ENCODE assay signal across 16 cellular contexts in the genomic region with DNA sequence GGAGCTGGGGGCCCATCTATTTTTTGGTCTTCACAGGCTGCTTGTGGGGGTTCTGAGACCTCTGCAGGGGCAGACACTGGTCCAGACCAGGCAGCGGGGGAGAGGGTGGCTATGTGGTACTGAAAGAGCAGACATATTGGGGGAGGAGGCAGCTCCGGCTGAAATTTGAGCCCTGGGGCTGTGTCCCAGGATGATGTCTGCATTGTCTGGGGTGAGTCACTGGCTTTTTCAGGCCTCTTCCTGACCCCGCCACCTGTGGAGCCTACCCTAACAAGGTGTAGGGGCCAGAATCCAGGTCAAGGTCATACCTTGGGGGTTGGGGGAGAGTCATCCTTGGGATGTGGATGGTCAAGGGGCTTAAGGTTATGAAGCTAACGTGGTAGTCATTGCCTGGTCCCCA. TPM values are rescaled to one million over a fixed set of nuclear protein-coding genes. Genes with fewer than 3 reads are reported as not detected.
A peak's percentile ranks its signal among the peaks of the same experiment; 100 is the strongest.
DNase-seq lines count a peak whose midpoint lies in the region; ATAC-seq and TF ChIP-seq lines count a peak whose summit lies in the region.
"Had no signal": no experiment of that assay in that cellular context is flagged by ENCODE, and none has a peak within 500 bp of the region (broad histone marks: within the 10 kb centered on the region; RNA-seq: fewer than 3 reads in every experiment).

No MANE protein-coding gene starts in this region.

- H3K9me3 Mint-ChIP-seq in activated naive CD8-positive, alpha-beta T cell (ENCODE audit: low read depth): no peaks in the 10 kb centered on the region
- H3K9me3 Mint-ChIP-seq in activated naive CD8-positive, alpha-beta T cell treated with anti-CD3 and anti-CD28 coated beads, Interleukin-2, amount 50 U/mL, for 24 hours: no peaks in the 10 kb centered on the region
- H3K9me3 Mint-ChIP-seq: activated T-helper 17 cell treated with anti-CD3 and anti-CD28 coated beads, Interleukin-2, amount 50 U/mL, for 72 hours had no signal

- peak; percentile 36 to 51 for TF ChIP-seq POLR2A in gastrocnemius medialis (IDR thresholded peaks at IDR 0.05)

- H3K27ac Mint-ChIP-seq in activated naive CD8-positive, alpha-beta T cell: no peak overlapping the region
- no peak overlapping the region for H3K27ac Mint-ChIP-seq in activated naive CD8-positive, alpha-beta T cell treated with anti-CD3 and anti-CD28 coated beads, Interleukin-2, amount 50 U/mL, for 24 hours
- H3K27ac Mint-ChIP-seq: activated T-helper 17 cell treated with anti-CD3 and anti-CD28 coated beads, Interleukin-2, amount 50 U/mL, for 72 hours had no signal

- H3K4me3 ChIP-seq in fibroblast of villous mesenchyme (ENCODE audit: low read depth, low read length): no peak overlapping the region
- H3K4me3 ChIP-seq in gastrocnemius medialis: peak overlapping the region; percentile 89 to 99 (median 96)
- H3K4me3 ChIP-seq: testis had no signal

- no peaks in the 10 kb centered on the region for H3K36me3 Mint-ChIP-seq in activated naive CD8-positive, alpha-beta T cell
- H3K36me3 Mint-ChIP-seq in activated naive CD8-positive, alpha-beta T cell treated with anti-CD3 and anti-CD28 coated beads, Interleukin-2, amount 50 U/mL, for 24 hours (ENCODE audit: low read depth): no peaks in the 10 kb centered on the region

- in situ Hi-C loops in gastrocnemius medialis (cut with MboI; ENCODE audit: low sequenced_read_pairs in 4 of 4): loop anchor here in 3 of 4 donors (10.0 to 25.0 kb wide), 3 partner anchors 155 to 317 kb away; a partner anchor contains a TSS

- TF ChIP-seq CTCF in fibroblast of villous mesenchyme (IDR thresholded peaks at IDR 0.05; ENCODE audit: insufficient read depth, low read depth, low read length) (no peak), gastrocnemius medialis (IDR thresholded peaks at IDR 0.05 in 4 of 5, conservative IDR thresholded peaks at IDR 0.05 in 1 of 5) (no peak)

- H3K4me3 Mint-ChIP-seq in activated naive CD8-positive, alpha-beta T cell: peak overlapping the region; percentile 27
- H3K4me3 Mint-ChIP-seq in activated naive CD8-positive, alpha-beta T cell treated with anti-CD3 and anti-CD28 coated beads, Interleukin-2, amount 50 U/mL, for 24 hours: no peak overlapping the region
- H3K4me3 Mint-ChIP-seq: activated T-helper 17 cell treated with anti-CD3 and anti-CD28 coated beads, Interleukin-2, amount 50 U/mL, for 72 hours had no signal

- intact Hi-C loops in gastrocnemius medialis (cut with DNase I; ENCODE audit: low total_unique reads): loop anchor here (1.0 to 10.0 kb wide), 4 partner anchors 19 to 485 kb away; no protein-coding TSS in a partner anchor
- intact Hi-C loops in sciatic nerve (cut with DNase I): no loop called here

- no peak for ATAC-seq in activated naive CD8-positive, alpha-beta T cell treated with anti-CD3 and anti-CD28 coated beads, Interleukin-2, amount 50 U/mL, for 24 hours
- peak; percentile 43 to 45 for ATAC-seq in gastrocnemius medialis
- no peak for ATAC-seq in GM18867 (IDR thresholded peaks at IDR 0.05; ENCODE audit: unreplicated experiment)
- ATAC-seq in sciatic nerve: no peak
- ATAC-seq: activated T-helper 17 cell treated with anti-CD3 and anti-CD28 coated beads, Interleukin-2, amount 50 U/mL, for 72 hours; left colon had no signal

- peaks cover 0 to 21% of the 10 kb centered on the region in 2 donors for H3K36me3 ChIP-seq in gastrocnemius medialis

- peaks cover 47% of the 10 kb centered on the region for H3K4me1 Mint-ChIP-seq in activated naive CD8-positive, alpha-beta T cell (ENCODE audit: low read depth)
- H3K4me1 Mint-ChIP-seq in activated naive CD8-positive, alpha-beta T cell treated with anti-CD3 and anti-CD28 coated beads, Interleukin-2, amount 50 U/mL, for 24 hours: peaks cover 62% of the 10 kb centered on the region

- H3K9me3 ChIP-seq in gastrocnemius medialis: no peaks in the 10 kb centered on the region
- H3K9me3 ChIP-seq: testis had no signal

- no peak for DNase-seq in activated naive CD8-positive, alpha-beta T cell treated with anti-CD3 and anti-CD28 coated beads, Interleukin-2, amount 50 U/mL, for 24 hours
- DNase-seq in NCI-H226 (peak; percentile 48), fibroblast of villous mesenchyme (ENCODE audit: low read depth) (peak; percentile 29), gastrocnemius medialis (peak; percentile 77 to 91), NCI-H2196 treated with DMSO at 0.1 percent for 48 hours (lab: John Stamatoyannopoulos, UW; ENCODE audit: unreplicated experiment) (no peak), sciatic nerve (ENCODE audit: low spot score) (no peak)
- DNase-seq: 8988T; activated CD4-positive, alpha-beta T cell treated with anti-CD3 and anti-CD28 coated beads, Interleukin-2, amount 50 U/mL, for 48 hours; aorta; left colon; NCI-H1417 treated with DMSO at 0.1 percent for 48 hours; NCI-H510A; testis had no signal

- H3K4me1 ChIP-seq in gastrocnemius medialis: peaks cover 62 to 68% of the 10 kb centered on the region in 2 donors

- H3K27ac ChIP-seq in gastrocnemius medialis: peak overlapping the region; percentile 98 to 100 (median 99)
- H3K27ac ChIP-seq: testis had no signal

- no peaks in the 10 kb centered on the region for H3K27me3 ChIP-seq in gastrocnemius medialis
- H3K27me3 ChIP-seq: testis had no signal

- H3K27me3 Mint-ChIP-seq in activated naive CD8-positive, alpha-beta T cell: no peaks in the 10 kb centered on the region
- H3K27me3 Mint-ChIP-seq in activated naive CD8-positive, alpha-beta T cell treated with anti-CD3 and anti-CD28 coated beads, Interleukin-2, amount 50 U/mL, for 24 hours: no peaks in the 10 kb centered on the region
- H3K27me3 Mint-ChIP-seq: activated T-helper 17 cell treated with anti-CD3 and anti-CD28 coated beads, Interleukin-2, amount 50 U/mL, for 72 hours had no signal

RNA-seq across cellular contexts. Expression of a gene that starts 2.4 kb away (rescaled TPM):
- total RNA-seq in fibroblast of villous mesenchyme (5.6 and 7.4 TPM in 2 replicates), gastrocnemius medialis (100 to 1,000 TPM; 409 to 694 (median 563) TPM), sciatic nerve (21.5 TPM)

RNA-seq across cellular contexts. Expression of a gene that starts 27.3 kb away (rescaled TPM):
- total RNA-seq in fibroblast of villous mesenchyme (3.5 and 8.6 TPM in 2 replicates), gastrocnemius medialis (10 to 100 TPM in 1 of 4 donors, 1 to 10 TPM in 3; 8.2 to 11.5 (median 9.2) TPM), sciatic nerve (22.4 TPM)

RNA-seq across cellular contexts. Expression of a gene that starts 30.8 kb away (rescaled TPM):
- 23.2 and 26.3 TPM in 2 replicates for total RNA-seq in fibroblast of villous mesenchyme
- total RNA-seq in gastrocnemius medialis: 10 to 100 TPM; 30.2 to 62.2 (median 41.1) TPM
- total RNA-seq in sciatic nerve: 93.8 TPM

RNA-seq across cellular contexts. Expression of a gene that starts 51.8 kb away (rescaled TPM):
- total RNA-seq in fibroblast of villous mesenchyme: 51.8 and 54.8 TPM in 2 replicates
- total RNA-seq in gastrocnemius medialis: 10 to 100 TPM; 31.0 to 50.2 (median 32.1) TPM
- total RNA-seq in sciatic nerve: 39.9 TPM

RNA-seq across cellular contexts. Expression of a gene that starts 53.4 kb away (rescaled TPM):
- total RNA-seq in fibroblast of villous mesenchyme: 8.2 and 9.3 TPM in 2 replicates
- total RNA-seq in gastrocnemius medialis: 1 to 10 TPM; 2.6 to 5.7 (median 5.0) TPM
- total RNA-seq in sciatic nerve: 11.1 TPM

Comparison
In these comparisons a context has a peak if more than half of its experiments do, and no peak if none do; other contexts are left out.
1. ATAC-seq: peak in gastrocnemius medialis (2 of 2); none in activated naive CD8-positive, alpha-beta T cell treated with anti-CD3 and anti-CD28 coated beads, Interleukin-2, amount 50 U/mL, for 24 hours (single experiment), GM18867 (single experiment) and sciatic nerve (single experiment).
2. DNase-seq: peak in NCI-H226 (single experiment), fibroblast of villous mesenchyme (single experiment) and gastrocnemius medialis (2 of 2); none in activated naive CD8-positive, alpha-beta T cell treated with anti-CD3 and anti-CD28 coated beads, Interleukin-2, amount 50 U/mL, for 24 hours (single experiment), NCI-H2196 treated with DMSO at 0.1 percent for 48 hours (single experiment) and sciatic nerve (single experiment).
3. RNA of a gene that starts 2.4 kb away (total RNA-seq): 409 to 694 TPM in gastrocnemius medialis; 21.5 TPM in sciatic nerve (single experiment) and 5.6 to 7.4 TPM in fibroblast of villous mesenchyme; every median in the first group is over 10 times any median in the second.